In genomic region chr15:58080959-58081358, GRCh38 we compare ENCODE assay signal across 4 cellular contexts. TPM values are rescaled to one million over a fixed set of nuclear protein-coding genes. Genes with fewer than 3 reads are reported as not detected.
"Had no signal": no experiment of that assay in that cellular context is flagged by ENCODE, and none has a peak within 500 bp of the region (broad histone marks: within the 10 kb centered on the region; RNA-seq: fewer than 3 reads in every experiment).

No MANE protein-coding gene starts in this region.

RNA-seq across cellular contexts. Expression of gene ALDH1A2, which starts 15.4 kb away (rescaled TPM):
- total RNA-seq: SJSA1 had no signal
- polyA plus RNA-seq: SK-N-SH had no signal

RNA-seq across cellular contexts. Expression of gene AQP9, which starts 57.2 kb away (rescaled TPM):
- total RNA-seq: M059J, PC-3, SJSA1 had no signal
- polyA plus RNA-seq: SK-N-SH had no signal
